In genomic region chr1:23836037-23836436, GRCh38 we compare ENCODE assay signal across 18 cellular contexts.
"Had no signal": no experiment of that assay in that cellular context is flagged by ENCODE, and none has a peak within 500 bp of the region (broad histone marks: within the 10 kb centered on the region; RNA-seq: fewer than 3 reads in every experiment).

No MANE protein-coding gene starts in this region.

- ATAC-seq: left cardiac atrium had no signal

- H3K4me3 ChIP-seq: mucosa of descending colon, prostate gland, right atrium auricular region, thoracic aorta, upper lobe of left lung had no signal

- H3K27me3 ChIP-seq: right atrium auricular region, upper lobe of left lung had no signal

- H3K27ac ChIP-seq: prostate gland, right atrium auricular region, thoracic aorta, upper lobe of left lung, WERI-Rb-1 had no signal

- H3K36me3 ChIP-seq: prostate gland, right atrium auricular region, thoracic aorta, upper lobe of left lung, WERI-Rb-1 had no signal

- DNase-seq: activated CD4-positive, alpha-beta memory T cell treated with anti-CD3 and anti-CD28 coated beads for 36 hours; activated T-cell treated with anti-CD3 and anti-CD28 coated beads for 4 hours; amygdala; dermis blood vessel endothelial cell; foreskin fibroblast; hippocampal formation; left cardiac atrium; mesenchymal stem cell; naive B cell; stimulated activated CD4-positive, alpha-beta T cell treated with anti-CD3 and anti-CD28 coated beads, Interleukin-2, amount 100 ng/mL, for 24 hours; T1000; upper lobe of left lung; WERI-Rb-1 had no signal

- H3K4me1 ChIP-seq: prostate gland had no signal

- FAIRE-seq: islet of Langerhans had no signal

- H3K9me3 ChIP-seq: mucosa of descending colon, prostate gland, right atrium auricular region, thoracic aorta, upper lobe of left lung had no signal
